In the genomic region with DNA sequence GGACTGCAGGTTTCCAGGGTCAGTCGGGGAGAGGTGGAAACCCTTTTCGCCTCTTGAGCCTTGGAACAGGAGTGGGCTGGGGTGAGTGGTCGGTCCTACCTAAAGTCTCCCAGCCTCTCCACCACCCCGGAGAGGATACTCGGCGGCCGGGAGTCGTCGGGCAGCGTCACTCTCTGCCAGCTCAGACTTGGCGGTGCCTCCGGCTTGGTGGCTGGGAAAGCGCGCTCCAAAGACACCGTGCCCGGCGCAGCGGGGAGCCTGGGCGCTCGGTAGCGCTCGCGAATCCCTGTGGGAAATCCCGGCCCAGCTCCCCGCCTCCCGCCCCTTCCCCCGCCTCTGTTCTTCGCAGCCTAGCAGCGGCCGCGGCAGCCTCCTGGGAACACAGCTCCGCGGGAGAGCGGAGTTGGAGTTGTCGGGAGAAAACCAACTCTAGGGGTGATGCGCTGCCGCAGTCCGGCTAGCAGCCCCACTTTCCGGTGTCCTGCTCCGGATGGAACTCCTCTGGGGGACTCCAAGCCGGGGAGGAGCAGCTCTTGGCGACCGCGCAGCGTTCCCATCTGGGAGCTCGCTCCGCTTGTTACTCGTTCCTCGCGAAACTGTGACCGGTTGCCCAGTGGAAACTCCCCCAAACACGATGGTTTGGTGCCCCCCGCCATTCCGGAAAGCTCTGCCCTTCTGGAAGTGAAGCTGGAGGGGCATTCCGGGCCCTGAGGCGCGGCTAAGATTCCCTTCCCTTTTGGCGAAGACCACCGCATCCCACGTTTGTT, we compare ENCODE assay signal across 1 cellular context.
TF ChIP-seq lines count a peak whose summit lies in the region.

No MANE protein-coding gene starts in this region.

TF ChIP-seq in A549, 52 proteins besides CTCF, POLR2A, EP300 and RAD21 (continued from another document):
- no peak for TF ChIP-seq RNF2 (IDR thresholded peaks at IDR 0.05; ENCODE audit: borderline replicate concordance, low read depth)
- no peak for TF ChIP-seq SMC3 (IDR thresholded peaks at IDR 0.05)
- TF ChIP-seq KDM5A (IDR thresholded peaks at IDR 0.05) = no peak
- TF ChIP-seq EHMT2 (IDR thresholded peaks at IDR 0.05; ENCODE audit: low read depth) = no peak
- no peak for TF ChIP-seq SREBF2 (IDR thresholded peaks at IDR 0.05)
- TF ChIP-seq, protein P1, sequence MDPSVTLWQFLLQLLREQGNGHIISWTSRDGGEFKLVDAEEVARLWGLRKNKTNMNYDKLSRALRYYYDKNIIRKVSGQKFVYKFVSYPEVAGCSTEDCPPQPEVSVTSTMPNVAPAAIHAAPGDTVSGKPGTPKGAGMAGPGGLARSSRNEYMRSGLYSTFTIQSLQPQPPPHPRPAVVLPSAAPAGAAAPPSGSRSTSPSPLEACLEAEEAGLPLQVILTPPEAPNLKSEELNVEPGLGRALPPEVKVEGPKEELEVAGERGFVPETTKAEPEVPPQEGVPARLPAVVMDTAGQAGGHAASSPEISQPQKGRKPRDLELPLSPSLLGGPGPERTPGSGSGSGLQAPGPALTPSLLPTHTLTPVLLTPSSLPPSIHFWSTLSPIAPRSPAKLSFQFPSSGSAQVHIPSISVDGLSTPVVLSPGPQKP (IDR thresholded peaks at IDR 0.05; ENCODE audit: low read depth, low read length) = no peak
- TF ChIP-seq CHD2 (IDR thresholded peaks at IDR 0.05; ENCODE audit: low read length, partially characterized antibody) = no peak
- TF ChIP-seq, protein P2, sequence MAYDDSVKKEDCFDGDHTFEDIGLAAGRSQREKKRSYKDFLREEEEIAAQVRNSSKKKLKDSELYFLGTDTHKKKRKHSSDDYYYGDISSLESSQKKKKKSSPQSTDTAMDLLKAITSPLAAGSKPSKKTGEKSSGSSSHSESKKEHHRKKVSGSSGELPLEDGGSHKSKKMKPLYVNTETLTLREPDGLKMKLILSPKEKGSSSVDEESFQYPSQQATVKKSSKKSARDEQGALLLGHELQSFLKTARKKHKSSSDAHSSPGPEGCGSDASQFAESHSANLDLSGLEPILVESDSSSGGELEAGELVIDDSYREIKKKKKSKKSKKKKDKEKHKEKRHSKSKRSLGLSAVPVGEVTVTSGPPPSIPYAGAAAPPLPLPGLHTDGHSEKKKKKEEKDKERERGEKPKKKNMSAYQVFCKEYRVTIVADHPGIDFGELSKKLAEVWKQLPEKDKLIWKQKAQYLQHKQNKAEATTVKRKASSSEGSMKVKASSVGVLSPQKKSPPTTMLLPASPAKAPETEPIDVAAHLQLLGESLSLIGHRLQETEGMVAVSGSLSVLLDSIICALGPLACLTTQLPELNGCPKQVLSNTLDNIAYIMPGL (CRISPR knock-in tag; IDR thresholded peaks at IDR 0.05; ENCODE audit: borderline replicate concordance) = no peak
